ENCODE assay signal across 29 cellular contexts in the genomic region with DNA sequence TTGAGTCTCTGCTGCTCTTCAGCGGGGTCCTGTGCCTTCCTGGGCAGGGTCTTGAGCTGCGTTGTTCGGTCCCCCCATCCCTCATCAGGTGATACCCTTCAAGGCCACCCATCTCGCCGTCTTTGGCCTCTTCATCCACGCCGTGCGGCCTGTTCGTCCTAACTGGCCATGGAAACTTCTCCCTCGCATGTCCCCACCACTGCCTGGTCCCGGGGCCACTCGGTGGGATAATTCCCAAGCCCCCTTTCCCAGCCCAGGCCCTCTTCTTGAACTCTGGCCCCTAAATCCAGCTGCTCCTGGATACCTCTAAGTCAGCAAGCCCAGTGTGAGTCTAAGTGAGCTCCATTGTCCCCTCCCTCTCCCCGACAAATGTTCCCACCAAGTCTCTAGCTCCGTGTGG.
"Had no signal": no experiment of that assay in that cellular context is flagged by ENCODE, and none has a peak within 500 bp of the region (broad histone marks: within the 10 kb centered on the region; RNA-seq: fewer than 3 reads in every experiment).

No MANE protein-coding gene starts in this region.

- H3K27me3 Mint-ChIP-seq: activated CD4-positive, alpha-beta memory T cell treated with anti-CD3 and anti-CD28 coated beads for 36 hours; activated naive CD4-positive, alpha-beta T cell treated with anti-CD3 and anti-CD28 coated beads, Interleukin-2, amount 10 ng/mL, durations not matched to agents 7 days and 5 days; stimulated activated naive CD8-positive, alpha-beta T cell treated with anti-CD3 and anti-CD28 coated beads, Interleukin-15, Interleukin-2, amounts not matched to agents 100 ng/mL and 50 ng/mL, for 24 hours had no signal

- H3K27me3 ChIP-seq: ascending aorta, brain microvascular endothelial cell, left lung, pancreas, right atrium auricular region, uterus had no signal

- H3K27ac ChIP-seq: ascending aorta, brain microvascular endothelial cell, left lung, lower lobe of right lung, pancreas, psoas muscle, right atrium auricular region, thoracic aorta, uterus, VCaP had no signal

- H3K36me3 Mint-ChIP-seq: activated naive CD4-positive, alpha-beta T cell treated with anti-CD3 and anti-CD28 coated beads, Interleukin-2, amount 10 ng/mL, durations not matched to agents 7 days and 5 days; activated naive CD8-positive, alpha-beta T cell treated with anti-CD3 and anti-CD28 coated beads, Interleukin-2, amount 10 ng/mL, durations not matched to agents 7 days and 5 days had no signal

- H3K9me3 ChIP-seq: left lung, lower lobe of right lung, pancreas, psoas muscle, right atrium auricular region, thoracic aorta, uterus had no signal

- ATAC-seq: activated CD4-positive, CD25-positive, alpha-beta regulatory T cell treated with anti-CD3 and anti-CD28 coated beads, Interleukin-2, amount 50 U/mL, for 24 hours; left lung; lower lobe of right lung; pancreas; psoas muscle had no signal

- H3K9me3 Mint-ChIP-seq: activated CD4-positive, alpha-beta memory T cell treated with anti-CD3 and anti-CD28 coated beads for 36 hours; activated naive CD4-positive, alpha-beta T cell treated with anti-CD3 and anti-CD28 coated beads, Interleukin-2, amount 10 ng/mL, durations not matched to agents 7 days and 5 days; activated naive CD8-positive, alpha-beta T cell treated with anti-CD3 and anti-CD28 coated beads, Interleukin-2, amount 10 ng/mL, durations not matched to agents 7 days and 5 days; activated T-helper 1 cell treated with anti-CD3 and anti-CD28 coated beads, Interleukin-12 subunit alpha, Interleukin-12 subunit beta, Interleukin-2, Interleukin-4 antibody, amounts not matched to agents 30 ng/mL and 10 ng/mL and 1 ng/mL, durations not matched to agents 14 hours and 24 hours and 36 hours; nephron; stimulated activated naive CD8-positive, alpha-beta T cell treated with anti-CD3 and anti-CD28 coated beads, Interleukin-15, Interleukin-2, amounts not matched to agents 100 ng/mL and 50 ng/mL, for 24 hours had no signal

- H3K4me3 Mint-ChIP-seq: activated CD4-positive, alpha-beta memory T cell treated with anti-CD3 and anti-CD28 coated beads for 36 hours; activated naive CD4-positive, alpha-beta T cell treated with anti-CD3 and anti-CD28 coated beads, Interleukin-2, amount 10 ng/mL, durations not matched to agents 7 days and 5 days; activated naive CD8-positive, alpha-beta T cell treated with anti-CD3 and anti-CD28 coated beads, Interleukin-2, amount 10 ng/mL, durations not matched to agents 7 days and 5 days; activated T-helper 1 cell treated with anti-CD3 and anti-CD28 coated beads, Interleukin-12 subunit alpha, Interleukin-12 subunit beta, Interleukin-2, Interleukin-4 antibody, amounts not matched to agents 30 ng/mL and 10 ng/mL and 1 ng/mL, durations not matched to agents 14 hours and 24 hours and 36 hours; nephron; stimulated activated naive CD8-positive, alpha-beta T cell treated with anti-CD3 and anti-CD28 coated beads, Interleukin-15, Interleukin-2, amounts not matched to agents 100 ng/mL and 50 ng/mL, for 24 hours had no signal

- H3K4me1 ChIP-seq: left lung, lower lobe of right lung, psoas muscle, uterus had no signal

- DNase-seq: activated CD4-positive, alpha-beta memory T cell treated with anti-CD3 and anti-CD28 coated beads for 36 hours; activated CD4-positive, alpha-beta T cell treated with anti-CD3 and anti-CD28 coated beads for 48 hours; activated CD8-positive, alpha-beta memory T cell treated with anti-CD3 and anti-CD28 coated beads, Interleukin-2, amount 50 U/mL, for 4 hours; activated gamma-delta T cell; activated naive CD4-positive, alpha-beta T cell treated with anti-CD3 and anti-CD28 coated beads, Interleukin-2, amount 10 ng/mL, durations not matched to agents 7 days and 5 days; activated naive CD8-positive, alpha-beta T cell treated with anti-CD3 and anti-CD28 coated beads, Interleukin-2, amount 10 ng/mL, durations not matched to agents 7 days and 5 days; activated T-cell treated with anti-CD3 and anti-CD28 coated beads, Interleukin-2, amount 50 U/mL, for 1 hour; brain microvascular endothelial cell; cortex of kidney; foreskin fibroblast; lower lobe of right lung; nucleus accumbens; pancreas; psoas muscle; stimulated activated CD4-positive, alpha-beta T cell treated with anti-CD3 and anti-CD28 coated beads, Interleukin-2, amount 100 ng/mL, for 48 hours; T-helper 9 cell; trophoblast cell; uterus had no signal

- FAIRE-seq: endothelial cell of umbilical vein, pancreas, TTC549 had no signal

- H3K36me3 ChIP-seq: ascending aorta, brain microvascular endothelial cell, left lung, lower lobe of right lung, pancreas, right atrium auricular region, thoracic aorta, uterus had no signal

- H3K27ac Mint-ChIP-seq: activated CD4-positive, alpha-beta memory T cell treated with anti-CD3 and anti-CD28 coated beads for 36 hours; activated naive CD4-positive, alpha-beta T cell treated with anti-CD3 and anti-CD28 coated beads, Interleukin-2, amount 10 ng/mL, durations not matched to agents 7 days and 5 days; activated naive CD8-positive, alpha-beta T cell treated with anti-CD3 and anti-CD28 coated beads, Interleukin-2, amount 10 ng/mL, durations not matched to agents 7 days and 5 days; activated T-helper 1 cell treated with anti-CD3 and anti-CD28 coated beads, Interleukin-12 subunit alpha, Interleukin-12 subunit beta, Interleukin-2, Interleukin-4 antibody, amounts not matched to agents 30 ng/mL and 10 ng/mL and 1 ng/mL, durations not matched to agents 14 hours and 24 hours and 36 hours; nephron; stimulated activated naive CD8-positive, alpha-beta T cell treated with anti-CD3 and anti-CD28 coated beads, Interleukin-15, Interleukin-2, amounts not matched to agents 100 ng/mL and 50 ng/mL, for 24 hours had no signal

- H3K4me3 ChIP-seq: ascending aorta, left lung, lower lobe of right lung, pancreas, psoas muscle, right atrium auricular region, thoracic aorta, uterus had no signal
